1 cellular context compared by ENCODE assay signal in the genomic region with DNA sequence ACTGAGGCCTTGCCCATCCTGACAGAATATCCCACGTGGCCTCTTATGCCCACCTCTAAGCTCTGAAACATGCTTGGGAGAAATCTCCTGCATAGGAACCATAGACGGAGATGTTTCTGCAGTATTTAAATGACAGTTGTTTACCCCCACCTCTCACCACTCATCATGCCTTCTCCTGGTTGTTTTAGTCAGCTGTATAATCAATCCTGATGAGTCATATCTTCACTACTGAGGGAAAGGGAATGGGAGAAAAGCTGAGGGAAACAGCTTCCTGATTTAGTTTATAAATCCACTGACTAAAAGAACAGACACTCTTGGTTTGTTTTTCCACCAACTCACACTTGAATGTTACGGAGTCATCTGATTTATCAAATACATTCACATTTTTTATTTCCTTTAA.
TF ChIP-seq lines count a peak whose summit lies in the region.

No MANE protein-coding gene starts in this region.

TF ChIP-seq in endothelial cell of umbilical vein, 7 proteins besides CTCF, POLR2A, EP300 and RAD21 (continued from another document):
- TF ChIP-seq GATA2 (IDR thresholded peaks at IDR 0.05; ENCODE audit: insufficient read depth, insufficient read length, low read depth, low read length) (peak; percentile 23), FOS (IDR thresholded peaks at IDR 0.05; ENCODE audit: borderline replicate concordance, insufficient read depth, low read length) (peak; percentile 91)
